14 cellular contexts compared by ENCODE assay signal in genomic region chr2:57809230-57809629, GRCh38.
DNase-seq lines count a peak whose midpoint lies in the region; ATAC-seq and TF ChIP-seq lines count a peak whose summit lies in the region.
"Had no signal": no experiment of that assay in that cellular context is flagged by ENCODE, and none has a peak within 500 bp of the region (broad histone marks: within the 10 kb centered on the region; RNA-seq: fewer than 3 reads in every experiment).

No MANE protein-coding gene starts in this region.

- no peak overlapping the region for H3K9ac ChIP-seq in neural progenitor cell

- no peak for TF ChIP-seq CTCF in neural progenitor cell (IDR thresholded peaks at IDR 0.05)

- no peaks in the 10 kb centered on the region for H3K4me1 ChIP-seq in neural progenitor cell

- H3K36me3 Mint-ChIP-seq in neural progenitor cell = no peaks in the 10 kb centered on the region
- H3K36me3 Mint-ChIP-seq in activated T-helper 17 cell treated with anti-CD3 and anti-CD28 coated beads, Interleukin-2, amount 50 U/mL, for 72 hours (ENCODE audit: low read depth) = no peaks in the 10 kb centered on the region

- no peak overlapping the region for H3K4me2 ChIP-seq in neural progenitor cell

- no peaks in the 10 kb centered on the region for H3K9me3 Mint-ChIP-seq in neural progenitor cell
- H3K9me3 Mint-ChIP-seq in activated T-helper 17 cell treated with anti-CD3 and anti-CD28 coated beads, Interleukin-2, amount 50 U/mL, for 72 hours = no peaks in the 10 kb centered on the region
- H3K9me3 Mint-ChIP-seq: HFFc6 had no signal

- H3K4me3 ChIP-seq in neural progenitor cell = no peak overlapping the region
- H3K4me3 ChIP-seq: thoracic aorta had no signal

- ATAC-seq in GM18511 (IDR thresholded peaks at IDR 0.05; ENCODE audit: unreplicated experiment) = peak; percentile 97
- peak; percentile 87 for ATAC-seq in GM19468 (IDR thresholded peaks at IDR 0.05; ENCODE audit: extremely low read depth, unreplicated experiment)
- peak; percentile 94 for ATAC-seq in HG02884 (IDR thresholded peaks at IDR 0.05; ENCODE audit: unreplicated experiment)
- peak; percentile 85 for ATAC-seq in HG03469 (IDR thresholded peaks at IDR 0.05; ENCODE audit: unreplicated experiment)
- ATAC-seq in activated T-helper 17 cell treated with anti-CD3 and anti-CD28 coated beads, Interleukin-2, amount 50 U/mL, for 72 hours (replicated peaks) = no peak
- ATAC-seq: Right ventricle myocardium inferior had no signal

- no peaks in the 10 kb centered on the region for H3K9me3 ChIP-seq in neural progenitor cell (ENCODE audit: low read depth)
- H3K9me3 ChIP-seq: thoracic aorta had no signal

- no peaks in the 10 kb centered on the region for H3K36me3 ChIP-seq in neural progenitor cell
- H3K36me3 ChIP-seq: thoracic aorta had no signal

- no peak overlapping the region for H3K27ac ChIP-seq in neural progenitor cell
- H3K27ac ChIP-seq: thoracic aorta had no signal

- no peaks in the 10 kb centered on the region for H3F3A ChIP-seq in neural progenitor cell (ENCODE audit: low read depth)

- H2AFZ ChIP-seq in neural progenitor cell (replicated peaks) = no peak overlapping the region

- H3K27ac Mint-ChIP-seq in neural progenitor cell = no peak overlapping the region
- no peak overlapping the region for H3K27ac Mint-ChIP-seq in activated T-helper 17 cell treated with anti-CD3 and anti-CD28 coated beads, Interleukin-2, amount 50 U/mL, for 72 hours
- H3K27ac Mint-ChIP-seq: HFFc6 had no signal

- no peaks in the 10 kb centered on the region for H3K27me3 ChIP-seq in neural progenitor cell

- H3K79me2 ChIP-seq in neural progenitor cell (ENCODE audit: low read depth) = no peaks in the 10 kb centered on the region

- no peaks in the 10 kb centered on the region for H3K4me1 Mint-ChIP-seq in neural progenitor cell
- no peaks in the 10 kb centered on the region for H3K4me1 Mint-ChIP-seq in activated T-helper 17 cell treated with anti-CD3 and anti-CD28 coated beads, Interleukin-2, amount 50 U/mL, for 72 hours

- H3K4me3 Mint-ChIP-seq in neural progenitor cell = no peak overlapping the region
- H3K4me3 Mint-ChIP-seq in activated T-helper 17 cell treated with anti-CD3 and anti-CD28 coated beads, Interleukin-2, amount 50 U/mL, for 72 hours = no peak overlapping the region
- H3K4me3 Mint-ChIP-seq: HFFc6 had no signal

- no peaks in the 10 kb centered on the region for H3K27me3 Mint-ChIP-seq in neural progenitor cell (ENCODE audit: insufficient read depth, low read depth)
- H3K27me3 Mint-ChIP-seq in activated T-helper 17 cell treated with anti-CD3 and anti-CD28 coated beads, Interleukin-2, amount 50 U/mL, for 72 hours = no peaks in the 10 kb centered on the region

- DNase-seq in stimulated activated naive CD4-positive, alpha-beta T cell treated with Interleukin-2 at 50 U/mL for 16 hours (lab: John Stamatoyannopoulos, UW) = no peak
- DNase-seq in NCI-H2171 treated with DMSO at 0.1 percent for 48 hours (lab: John Stamatoyannopoulos, UW) (no peak), neural progenitor cell (ENCODE audit: low spot score) (no peak)
- DNase-seq: activated CD4-positive, CD25-positive, alpha-beta regulatory T cell; activated effector memory CD4-positive, alpha-beta T cell treated with Interleukin-2 at 50 U/mL for 16 hours; HFFc6; NCI-H226 had no signal

- no peaks in the 10 kb centered on the region for H4K20me1 ChIP-seq in neural progenitor cell (ENCODE audit: low read depth)
